ENCODE assay signal across 34 cellular contexts in the genomic region with DNA sequence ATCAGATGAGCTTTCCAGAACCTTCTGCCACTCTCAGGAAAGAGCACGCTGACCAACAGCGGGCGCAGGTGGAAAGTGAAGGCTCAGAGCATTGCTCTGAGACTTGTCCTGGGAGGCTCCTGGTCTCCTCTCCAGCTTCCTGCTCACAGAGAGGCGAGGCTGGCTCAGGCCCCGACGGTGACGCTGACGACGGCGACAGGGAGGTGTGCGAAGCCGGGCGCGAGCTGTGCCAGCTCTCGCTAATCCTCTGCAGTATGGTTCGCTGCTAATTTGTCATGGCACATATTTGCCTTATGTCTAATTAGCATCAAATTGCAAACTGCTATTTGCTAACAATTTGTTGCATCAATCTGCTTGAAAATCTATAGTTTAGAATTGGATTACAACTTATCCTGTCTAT.
"Had no signal": no experiment of that assay in that cellular context is flagged by ENCODE, and none has a peak within 500 bp of the region (broad histone marks: within the 10 kb centered on the region; RNA-seq: fewer than 3 reads in every experiment).

No MANE protein-coding gene starts in this region.

- DNase-seq: activated effector memory CD4-positive, alpha-beta T cell treated with anti-CD3 and anti-CD28 coated beads, Interleukin-2, amount 50 U/mL, for 16 hours; activated effector memory CD4-positive, alpha-beta T cell treated with Interleukin-2 at 50 U/mL for 16 hours; activated gamma-delta T cell; activated gamma-delta T cell treated with Interleukin-2 at 50 U/mL for 16 hours; activated naive CD4-positive, alpha-beta T cell; activated naive CD4-positive, alpha-beta T cell treated with anti-CD3 and anti-CD28 coated beads for 36 hours; activated naive CD4-positive, alpha-beta T cell treated with anti-CD3 and anti-CD28 coated beads, Interleukin-2, amount 10 ng/mL, durations not matched to agents 7 days and 5 days; activated naive CD4-positive, alpha-beta T cell treated with anti-CD3 and anti-CD28 coated beads, Interleukin-2, amount 50 U/mL, for 16 hours; activated naive CD4-positive, alpha-beta T cell treated with Interleukin-2 at 50 U/mL for 16 hours; activated naive CD8-positive, alpha-beta T cell treated with anti-CD3 and anti-CD28 coated beads for 36 hours; activated naive CD8-positive, alpha-beta T cell treated with anti-CD3 and anti-CD28 coated beads, Interleukin-2, amount 10 ng/mL, durations not matched to agents 7 days and 5 days; activated naive CD8-positive, alpha-beta T cell treated with anti-CD3 and anti-CD28 coated beads, Interleukin-2, amount 50 U/mL, for 24 hours; activated T-cell treated with anti-CD3 and anti-CD28 coated beads, Interleukin-2, amount 50 U/mL, for 1 hour; activated T-cell treated with anti-CD3 and anti-CD28 coated beads, Interleukin-2, amount 50 U/mL, for 24 hours; activated T-cell treated with anti-CD3 and anti-CD28 coated beads, Interleukin-2, amount 50 U/mL, for 4 hours; activated T-cell treated with anti-CD3 and anti-CD28 coated beads, Interleukin-2, amount 50 U/mL, for 48 hours; activated T-cell treated with anti-CD3 and anti-CD28 coated beads, Interleukin-2, amount 50 U/mL, for 72 hours; adrenal gland; amniotic stem cell; amygdala; anterior cingulate cortex; aorta; body of pancreas; brain microvascular endothelial cell; caudate nucleus; central memory CD4-positive, alpha-beta T cell; cerebellar nuclear complex had no signal

- H3K4me3 ChIP-seq: adrenal gland, ascending aorta, body of pancreas, breast epithelium, cardiac muscle cell had no signal

- ATAC-seq: activated naive CD4-positive, alpha-beta T cell treated with anti-CD3 and anti-CD28 coated beads, Interleukin-2, amount 50 U/mL, for 72 hours; activated naive CD8-positive, alpha-beta T cell treated with anti-CD3 and anti-CD28 coated beads, Interleukin-2, amount 50 U/mL, for 24 hours; activated T-cell treated with anti-CD3 and anti-CD28 coated beads, Interleukin-2, amount 50 U/mL, for 4 hours; activated T-cell treated with anti-CD3 and anti-CD28 coated beads, Interleukin-2, amount 50 U/mL, for 72 hours; activated T-helper 17 cell treated with anti-CD3 and anti-CD28 coated beads, Interleukin-2, amount 50 U/mL, for 72 hours; body of pancreas had no signal

- FAIRE-seq: astrocyte, bronchial epithelial cell had no signal

- H3K9me3 ChIP-seq: adrenal gland, ascending aorta, body of pancreas, breast epithelium had no signal

- H3K4me1 ChIP-seq: adrenal gland, ascending aorta, body of pancreas, breast epithelium had no signal

- H3K36me3 ChIP-seq: adrenal gland, ascending aorta, brain microvascular endothelial cell, breast epithelium, cardiac muscle cell had no signal

- H3K27me3 ChIP-seq: adrenal gland, ascending aorta, body of pancreas, brain microvascular endothelial cell, breast epithelium, cardiac muscle cell had no signal

- H3K27ac ChIP-seq: adrenal gland, ascending aorta, body of pancreas, brain microvascular endothelial cell, breast epithelium, cardiac muscle cell had no signal
